9 cellular contexts compared by ENCODE assay signal in the genomic region with DNA sequence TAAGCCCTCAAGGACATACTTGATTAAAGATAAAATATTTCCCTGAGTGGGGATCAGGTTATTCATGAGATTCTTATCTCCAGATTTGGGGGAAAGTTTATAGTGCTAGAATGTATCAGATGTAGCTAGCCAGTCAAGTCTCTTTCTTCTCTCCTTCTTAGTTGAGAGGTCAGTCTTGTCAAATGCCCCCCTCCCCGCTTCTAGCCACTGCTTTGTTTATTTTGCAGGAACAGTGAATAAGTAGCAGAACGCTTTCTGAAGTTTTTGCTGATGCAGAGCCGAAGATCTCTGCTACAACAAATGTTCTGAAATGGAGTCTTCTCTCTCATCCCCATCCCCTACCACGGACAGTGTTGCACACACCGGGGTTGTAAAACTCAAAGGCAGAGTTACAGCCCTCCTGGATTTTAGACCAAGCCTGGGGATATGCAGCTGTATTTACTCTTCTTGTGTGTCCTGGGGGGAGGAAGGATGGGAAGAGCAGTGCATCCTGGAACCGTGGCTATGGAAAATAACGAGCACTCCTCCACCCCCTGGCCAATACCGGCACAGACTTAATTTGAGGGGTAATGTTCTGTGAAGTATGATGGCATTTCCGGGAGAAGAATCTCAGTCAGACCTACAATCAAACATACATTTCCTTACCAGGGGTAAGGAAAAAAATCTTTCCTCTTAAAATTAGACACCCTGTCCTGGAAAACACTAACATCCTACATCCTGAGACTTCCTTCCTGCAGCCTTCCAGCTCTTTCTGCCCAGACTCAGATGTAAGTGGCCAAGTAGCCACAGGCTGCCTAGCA. TPM values are rescaled to one million over a fixed set of nuclear protein-coding genes. Genes with fewer than 3 reads are reported as not detected.
DNase-seq lines count a peak whose midpoint lies in the region; ATAC-seq, FAIRE-seq and TF ChIP-seq lines count a peak whose summit lies in the region.
"Had no signal": no experiment of that assay in that cellular context is flagged by ENCODE, and none has a peak within 500 bp of the region (broad histone marks: within the 10 kb centered on the region; RNA-seq: fewer than 3 reads in every experiment).

No MANE protein-coding gene starts in this region.

- H3K27ac ChIP-seq in GM23338 (ENCODE audit: low read depth) (no peak overlapping the region), osteoblast (ENCODE audit: low read depth, low read length) (no peak overlapping the region), small intestine (ENCODE audit: low read depth in 1 of 2, low read length in 1 of 2) (peak overlapping the region in 1 of 2 donors; percentile 52), colonic mucosa (no peak overlapping the region)

- H3K79me2 ChIP-seq in GM23338 (replicated peaks; ENCODE audit: insufficient read depth) (no peaks in the 10 kb centered on the region), osteoblast (ENCODE audit: insufficient read depth, low read length) (no peaks in the 10 kb centered on the region)

- H3K4me1 Mint-ChIP-seq in GM23338: peaks cover 23% of the 10 kb centered on the region

- peaks cover 5% of the 10 kb centered on the region for H3K27me3 Mint-ChIP-seq in GM23338 (ENCODE audit: insufficient read depth, low read depth, poor library complexity)

- FAIRE-seq in small intestine (lab: Jason Lieb, UNC): no peak

- DNase-seq in GM23338 (ENCODE audit: low spot score): no peak
- peak; percentile 69 for DNase-seq in NCI-H526 treated with DMSO at 0.1 percent for 48 hours (lab: John Stamatoyannopoulos, UW)
- DNase-seq in dermis microvascular lymphatic vessel endothelial cell (ENCODE audit: low read depth in 2 of 2): peak; percentile 25 to 66
- DNase-seq in osteoblast (ENCODE audit: insufficient read length, low spot score, missing footprints): no peak
- DNase-seq in small intestine: no peak
- DNase-seq in colonic mucosa: no peak
- DNase-seq in NCI-H187 treated with DMSO at 0.1 percent for 48 hours (lab: John Stamatoyannopoulos, UW): no peak

- H2AFZ ChIP-seq in GM23338: peak overlapping the region; percentile 49
- H2AFZ ChIP-seq in osteoblast (ENCODE audit: low read length): no peak overlapping the region

- H3K9me3 ChIP-seq in osteoblast (ENCODE audit: low read depth, low read length) (no peaks in the 10 kb centered on the region), small intestine (ENCODE audit: control insufficient read depth, low read depth) (no peaks in the 10 kb centered on the region), colonic mucosa (no peaks in the 10 kb centered on the region)

- intact Hi-C loops in colonic mucosa (cut with DNase I): no loop called here

- no peaks in the 10 kb centered on the region for H3F3A ChIP-seq in GM23338 (replicated peaks; ENCODE audit: low read depth)

- no peak overlapping the region for H3K4me3 ChIP-seq in GM23338
- no peak overlapping the region for H3K4me3 ChIP-seq in osteoblast (ENCODE audit: insufficient read depth, low read length)
- H3K4me3 ChIP-seq in small intestine (ENCODE audit: low read depth in 1 of 2, low read length in 2 of 2): no peak overlapping the region
- no peak overlapping the region for H3K4me3 ChIP-seq in colonic mucosa

- 34 to 64% (median 58%) methylated on average over 9 of the region's 9 CpGs for WGBS in small intestine, 3 donors

- H3K36me3 ChIP-seq in GM23338 (ENCODE audit: insufficient read depth): no peaks in the 10 kb centered on the region
- no peaks in the 10 kb centered on the region for H3K36me3 ChIP-seq in osteoblast (ENCODE audit: insufficient read depth, low read length)
- H3K36me3 ChIP-seq in small intestine (ENCODE audit: control insufficient read depth in 2 of 2, insufficient read depth in 2 of 2, low read length in 2 of 2): no peaks in the 10 kb centered on the region
- H3K36me3 ChIP-seq in colonic mucosa: no peaks in the 10 kb centered on the region

- H4K20me1 ChIP-seq in GM23338 (replicated peaks; ENCODE audit: insufficient read depth) (no peaks in the 10 kb centered on the region), osteoblast (ENCODE audit: insufficient read depth, low read length) (no peaks in the 10 kb centered on the region)

- H3K36me3 Mint-ChIP-seq in GM23338 (ENCODE audit: low read depth): no peaks in the 10 kb centered on the region

- H3K4me3 Mint-ChIP-seq in GM23338: no peak overlapping the region

- 0 out of 2 replicates have a peak, but pooled peaks cover 4% of the 10 kb centered on the region for H3K9me2 ChIP-seq in GM23338 (ENCODE audit: insufficient read depth)

- no peak overlapping the region for H3K4me2 ChIP-seq in GM23338
- H3K4me2 ChIP-seq in osteoblast (ENCODE audit: insufficient read depth, low read length): peak overlapping the region; percentile 66

- no peak for TF ChIP-seq CTCF in GM23338 (conservative IDR thresholded peaks at IDR 0.05; ENCODE audit: low read depth in 2 of 2)
- no peak for TF ChIP-seq CTCF in osteoblast (IDR thresholded peaks at IDR 0.05; ENCODE audit: extremely low read depth, low read depth, low read length)
- no peak for TF ChIP-seq CTCF in colonic mucosa (IDR thresholded peaks at IDR 0.05)

- ATAC-seq in GM23338 (peak; percentile 51), GM18907 (IDR thresholded peaks at IDR 0.05; ENCODE audit: unreplicated experiment) (no peak)

- H3K27me3 ChIP-seq in GM23338 (ENCODE audit: insufficient read depth) (no peaks in the 10 kb centered on the region), osteoblast (ENCODE audit: insufficient read depth, low read length) (peaks cover 20% of the 10 kb centered on the region), small intestine (ENCODE audit: control insufficient read depth in 2 of 2, insufficient read depth in 2 of 2, low read length in 2 of 2) (no peaks in the 10 kb centered on the region), colonic mucosa (no peaks in the 10 kb centered on the region)

- H3K9me3 Mint-ChIP-seq in GM23338: peaks cover 10% of the 10 kb centered on the region

- peaks cover 9% of the 10 kb centered on the region for H3K4me1 ChIP-seq in GM23338 (ENCODE audit: insufficient read depth)
- peaks cover 28% of the 10 kb centered on the region for H3K4me1 ChIP-seq in osteoblast (ENCODE audit: insufficient read depth, low read length)
- H3K4me1 ChIP-seq in small intestine (ENCODE audit: control insufficient read depth in 2 of 2, insufficient read depth in 1 of 2, low read depth in 1 of 2, low read length in 1 of 2): peaks cover 5 to 10% of the 10 kb centered on the region in 2 donors
- peaks cover 5% of the 10 kb centered on the region for H3K4me1 ChIP-seq in colonic mucosa

- no peak overlapping the region for H3K27ac Mint-ChIP-seq in GM23338

- H3K9ac ChIP-seq in colonic mucosa (ENCODE audit: low read depth in 2 of 2, low read length in 2 of 2): no peak overlapping the region

TF ChIP-seq in GM23338, 12 proteins besides CTCF, POLR2A, EP300 and RAD21 (continues in another document):
- no peak for TF ChIP-seq ZNF331 (CRISPR knock-in tag; IDR thresholded peaks at IDR 0.05; ENCODE audit: low read depth)
- TF ChIP-seq, protein P1, sequence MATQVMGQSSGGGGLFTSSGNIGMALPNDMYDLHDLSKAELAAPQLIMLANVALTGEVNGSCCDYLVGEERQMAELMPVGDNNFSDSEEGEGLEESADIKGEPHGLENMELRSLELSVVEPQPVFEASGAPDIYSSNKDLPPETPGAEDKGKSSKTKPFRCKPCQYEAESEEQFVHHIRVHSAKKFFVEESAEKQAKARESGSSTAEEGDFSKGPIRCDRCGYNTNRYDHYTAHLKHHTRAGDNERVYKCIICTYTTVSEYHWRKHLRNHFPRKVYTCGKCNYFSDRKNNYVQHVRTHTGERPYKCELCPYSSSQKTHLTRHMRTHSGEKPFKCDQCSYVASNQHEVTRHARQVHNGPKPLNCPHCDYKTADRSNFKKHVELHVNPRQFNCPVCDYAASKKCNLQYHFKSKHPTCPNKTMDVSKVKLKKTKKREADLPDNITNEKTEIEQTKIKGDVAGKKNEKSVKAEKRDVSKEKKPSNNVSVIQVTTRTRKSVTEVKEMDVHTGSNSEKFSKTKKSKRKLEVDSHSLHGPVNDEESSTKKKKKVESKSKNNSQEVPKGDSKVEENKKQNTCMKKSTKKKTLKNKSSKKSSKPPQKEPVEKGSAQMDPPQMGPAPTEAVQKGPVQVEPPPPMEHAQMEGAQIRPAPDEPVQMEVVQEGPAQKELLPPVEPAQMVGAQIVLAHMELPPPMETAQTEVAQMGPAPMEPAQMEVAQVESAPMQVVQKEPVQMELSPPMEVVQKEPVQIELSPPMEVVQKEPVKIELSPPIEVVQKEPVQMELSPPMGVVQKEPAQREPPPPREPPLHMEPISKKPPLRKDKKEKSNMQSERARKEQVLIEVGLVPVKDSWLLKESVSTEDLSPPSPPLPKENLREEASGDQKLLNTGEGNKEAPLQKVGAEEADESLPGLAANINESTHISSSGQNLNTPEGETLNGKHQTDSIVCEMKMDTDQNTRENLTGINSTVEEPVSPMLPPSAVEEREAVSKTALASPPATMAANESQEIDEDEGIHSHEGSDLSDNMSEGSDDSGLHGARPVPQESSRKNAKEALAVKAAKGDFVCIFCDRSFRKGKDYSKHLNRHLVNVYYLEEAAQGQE (IDR thresholded peaks at IDR 0.05; ENCODE audit: unreplicated experiment): no peak

RNA-seq across cellular contexts. Expression of gene ERMP1, which starts 10.7 kb away (rescaled TPM):
- total RNA-seq in GM23338 (2014; rRNA removed; shearing (Covaris generic)): 18.4 and 23.4 TPM in 2 replicates
- polyA plus RNA-seq in GM23338 (2016; fragmentation: Nextera tagmentation; extraction: Ambion mirVana) (5.0 and 5.3 TPM in 2 replicates), small intestine (1 to 10 TPM; 2.0 to 8.1 (median 2.2) TPM)
- total RNA-seq in dermis microvascular lymphatic vessel endothelial cell (16.6 and 18.0 TPM in 2 replicates), osteoblast (6.5 and 8.5 TPM in 2 replicates), colonic mucosa (10 to 100 TPM; 47.3 to 50.8 TPM)

RNA-seq across cellular contexts. Expression of gene MLANA, which starts 47.0 kb away (rescaled TPM):
- total RNA-seq in GM23338 (2014; rRNA removed; shearing (Covaris generic)): not detected in 2 replicates
- polyA plus RNA-seq in GM23338 (2016; fragmentation: Nextera tagmentation; extraction: Ambion mirVana) (0.38 TPM in 1 of 2 replicates, not detected in the other), small intestine (not detected)
- total RNA-seq in dermis microvascular lymphatic vessel endothelial cell (not detected in 2 replicates), osteoblast (under 0.01 TPM in 1 of 2 replicates, not detected in the other), colonic mucosa (not detected)
- total RNA-seq: activated CD8-positive, alpha-beta memory T cell treated with anti-CD3 and anti-CD28 coated beads for 36 hours had no signal

Comparison
In these comparisons a context has a peak if more than half of its experiments do, and no peak if none do; other contexts are left out.
1. DNase-seq: peak in NCI-H526 treated with DMSO at 0.1 percent for 48 hours (single experiment) and dermis microvascular lymphatic vessel endothelial cell (2 of 2); none in GM23338 (single experiment), osteoblast (single experiment), small intestine (single experiment), colonic mucosa (single experiment) and NCI-H187 treated with DMSO at 0.1 percent for 48 hours (single experiment).